Comparison of ENCODE assay signal across 8 cellular contexts in genomic region chr16:68022728-68023537, GRCh38. TPM values are rescaled to one million over a fixed set of nuclear protein-coding genes. Genes with fewer than 3 reads are reported as not detected.
DNase-seq lines count a peak whose midpoint lies in the region; ATAC-seq and TF ChIP-seq lines count a peak whose summit lies in the region.

A gene with protein sequence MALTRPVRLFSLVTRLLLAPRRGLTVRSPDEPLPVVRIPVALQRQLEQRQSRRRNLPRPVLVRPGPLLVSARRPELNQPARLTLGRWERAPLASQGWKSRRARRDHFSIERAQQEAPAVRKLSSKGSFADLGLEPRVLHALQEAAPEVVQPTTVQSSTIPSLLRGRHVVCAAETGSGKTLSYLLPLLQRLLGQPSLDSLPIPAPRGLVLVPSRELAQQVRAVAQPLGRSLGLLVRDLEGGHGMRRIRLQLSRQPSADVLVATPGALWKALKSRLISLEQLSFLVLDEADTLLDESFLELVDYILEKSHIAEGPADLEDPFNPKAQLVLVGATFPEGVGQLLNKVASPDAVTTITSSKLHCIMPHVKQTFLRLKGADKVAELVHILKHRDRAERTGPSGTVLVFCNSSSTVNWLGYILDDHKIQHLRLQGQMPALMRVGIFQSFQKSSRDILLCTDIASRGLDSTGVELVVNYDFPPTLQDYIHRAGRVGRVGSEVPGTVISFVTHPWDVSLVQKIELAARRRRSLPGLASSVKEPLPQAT (minus strand): TSS chr16:68023232. CDS start chr16:68023202, 30 bp downstream.
Gene DUS2 (plus strand): TSS chr16:68023284. CDS start chr16:68038024, 14,740 bp downstream.

- H3K4me3 ChIP-seq in ascending aorta (peak within 1 kb of the TSS; percentile 84 to 87), uterus (peak within 1 kb of the TSS; percentile 66 to 69)

- peak within 1 kb of the TSS; percentile 66 to 87 for H3K27ac ChIP-seq in ascending aorta
- peak within 1 kb of the TSS; percentile 82 to 83 for H3K27ac ChIP-seq in uterus

- intact Hi-C loops in ascending aorta (cut with DNase I) (loop anchor here (2.0 kb wide), 3 partner anchors 30 to 216 kb away; partner anchors contain the start of genes RANBP10, SLC12A4 and TSNAXIP1), uterus (cut with DNase I; ENCODE audit: low total_unique reads) (no loop called here)

- DNase-seq in NCI-H2029 (lab: John Stamatoyannopoulos, UW) (peak; percentile 22), T-helper 22 cell (ENCODE audit: low read depth) (peak; percentile 83), ascending aorta (ENCODE audit: low spot score in 2 of 2) (peak; percentile 66 to 94), hepatic stellate cell (ENCODE audit: low spot score) (peak; percentile 85), putamen (ENCODE audit: low spot score) (peak; percentile 90), uterus (peak; percentile 91 to 94)

- H3K27me3 ChIP-seq in ascending aorta (no peaks in the 10 kb centered on the region), uterus (no peaks in the 10 kb centered on the region)

- TF ChIP-seq CTCF in ascending aorta (IDR thresholded peaks at IDR 0.05) (peak in 1 of 3 experiments; percentile 7), uterus (IDR thresholded peaks at IDR 0.05) (peak in 1 of 4 experiments; percentile 55)

- peak in 1 of 2 donors; percentile 53 for TF ChIP-seq POLR2A in uterus (IDR thresholded peaks at IDR 0.05)

- H3K9me3 ChIP-seq in ascending aorta (no peaks in the 10 kb centered on the region), uterus (no peaks in the 10 kb centered on the region)

- H3K36me3 ChIP-seq in ascending aorta (no peaks in the 10 kb centered on the region), uterus (no peaks in the 10 kb centered on the region)

- peaks cover 8 to 14% of the 10 kb centered on the region in 2 donors for H3K4me1 ChIP-seq in ascending aorta
- H3K4me1 ChIP-seq in uterus = peaks cover 3% of the 10 kb centered on the region in 2 donors

- peak; percentile 49 for ATAC-seq in GM18499 (IDR thresholded peaks at IDR 0.05; ENCODE audit: insufficient read depth, unreplicated experiment)
- ATAC-seq in HG02943 (IDR thresholded peaks at IDR 0.05; ENCODE audit: low read depth, unreplicated experiment) = peak; percentile 74

RNA-seq across cellular contexts. Expression of the first gene that starts in this region (rescaled TPM):
- total RNA-seq in ascending aorta = 3.0 TPM
- 10 to 100 TPM in 2 of 4 donors, 1 to 10 TPM in 2; 2.9 to 14.1 (median 11.8) TPM for total RNA-seq in uterus

RNA-seq across cellular contexts. Expression of gene DUS2, which starts in this region (rescaled TPM):
- 7.6 TPM for total RNA-seq in ascending aorta
- 10 to 100 TPM in 1 of 4 donors, 1 to 10 TPM in 3; 2.0 to 18.4 (median 5.6) TPM for total RNA-seq in uterus

Comparison
In these comparisons a context has a peak if more than half of its experiments do, and no peak if none do; other contexts are left out.
1. Peak in every context shown above with its lines: DNase-seq, ATAC-seq, H3K4me3 ChIP-seq and H3K27ac ChIP-seq.
2. DNase-seq: peak in every context shown above with its lines; median percentile 92 in uterus; 90 in putamen; 85 in hepatic stellate cell; 83 in T-helper 22 cell; 80 in ascending aorta; 22 in NCI-H2029.